In genomic region chr4:125265846-125266245, GRCh38 we compare ENCODE assay signal across 18 cellular contexts.
"Had no signal": no experiment of that assay in that cellular context is flagged by ENCODE, and none has a peak within 500 bp of the region (broad histone marks: within the 10 kb centered on the region; RNA-seq: fewer than 3 reads in every experiment).

No MANE protein-coding gene starts in this region.

- H3K36me3 Mint-ChIP-seq: mesothelial cell of epicardium, natural killer cell had no signal

- H3K27me3 Mint-ChIP-seq: dendritic cell treated with granulocyte-macrophage colony-stimulating factor and Interleukin-4, amounts not matched to agents 40 ng/mL and 50 ng/mL, for 4 days; effector memory CD8-positive, alpha-beta T cell had no signal

- H3K27me3 ChIP-seq: heart left ventricle had no signal

- H3K4me1 ChIP-seq: heart left ventricle had no signal

- H3K4me3 ChIP-seq: heart left ventricle, ovary had no signal

- DNase-seq: effector memory CD8-positive, alpha-beta T cell; erythroblast; heart left ventricle; hippocampal formation; natural killer cell; nucleus accumbens; ovary; small intestine; stimulated activated CD4-positive, alpha-beta T cell treated with anti-CD3 and anti-CD28 coated beads, Interleukin-2, amount 100 ng/mL, for 48 hours; stimulated activated naive CD4-positive, alpha-beta T cell treated with Interleukin-2 at 50 U/mL for 16 hours; trophoblast cell had no signal

- H3K36me3 ChIP-seq: heart left ventricle, ovary had no signal

- H3K9me3 Mint-ChIP-seq: dendritic cell treated with granulocyte-macrophage colony-stimulating factor and Interleukin-4, amounts not matched to agents 40 ng/mL and 50 ng/mL, for 4 days had no signal

- H3K27ac Mint-ChIP-seq: dendritic cell treated with granulocyte-macrophage colony-stimulating factor and Interleukin-4, amounts not matched to agents 40 ng/mL and 50 ng/mL, for 4 days; effector memory CD8-positive, alpha-beta T cell; mesothelial cell of epicardium; natural killer cell had no signal

- H3K27ac ChIP-seq: heart left ventricle, ovary had no signal

- H3K9me3 ChIP-seq: heart left ventricle, ovary had no signal

- ATAC-seq: effector memory CD8-positive, alpha-beta T cell; heart left ventricle; left lobe of liver; right cardiac atrium had no signal

- H3K4me3 Mint-ChIP-seq: dendritic cell treated with granulocyte-macrophage colony-stimulating factor and Interleukin-4, amounts not matched to agents 40 ng/mL and 50 ng/mL, for 4 days; effector memory CD8-positive, alpha-beta T cell; mesothelial cell of epicardium; natural killer cell; neural crest cell had no signal

- FAIRE-seq: colon, frontal cortex, small intestine had no signal

- H3K4me1 Mint-ChIP-seq: natural killer cell had no signal
